Comparison of ENCODE assay signal across 15 cellular contexts in the genomic region with DNA sequence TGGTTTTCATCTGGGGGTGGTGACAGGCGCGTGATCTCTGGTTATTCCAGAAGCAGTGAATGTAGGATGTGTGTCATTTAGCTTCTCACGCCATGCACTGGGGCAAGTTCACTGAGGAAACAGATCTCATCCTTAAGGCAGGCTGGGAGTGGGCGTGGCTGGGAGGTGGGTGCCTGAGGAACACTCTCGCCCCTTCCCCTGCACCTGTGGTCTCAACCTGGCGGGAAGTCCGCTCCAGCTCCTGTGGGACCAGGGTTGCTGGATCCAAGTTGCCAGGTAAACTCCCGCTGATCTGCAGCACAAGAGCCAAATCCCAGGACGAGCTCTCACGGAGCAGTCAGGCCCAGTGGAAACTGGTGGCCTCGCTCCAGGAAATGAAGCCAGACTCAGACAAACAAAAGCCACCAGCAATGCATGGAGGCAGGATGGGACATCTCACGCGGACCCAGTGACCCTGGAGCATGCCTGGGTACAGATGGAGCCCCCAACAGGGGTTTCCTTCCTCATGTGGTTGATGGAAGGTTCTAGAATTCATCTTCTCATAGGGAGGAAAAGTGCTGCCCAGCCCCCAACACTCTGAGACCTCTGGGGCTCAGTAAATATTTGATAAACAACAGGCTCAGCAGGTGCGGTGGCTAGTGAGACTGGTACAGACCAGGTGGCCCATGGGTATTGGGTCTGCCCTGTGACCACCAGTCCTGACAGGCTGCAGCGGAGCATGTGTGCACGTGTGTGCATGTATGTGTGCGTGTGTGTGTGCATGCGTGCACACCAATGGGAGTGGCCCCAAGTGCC. TPM values are rescaled to one million over a fixed set of nuclear protein-coding genes. Genes with fewer than 3 reads are reported as not detected.
DNase-seq lines count a peak whose midpoint lies in the region; ATAC-seq, FAIRE-seq and TF ChIP-seq lines count a peak whose summit lies in the region.
"Had no signal": no experiment of that assay in that cellular context is flagged by ENCODE, and none has a peak within 500 bp of the region (broad histone marks: within the 10 kb centered on the region; RNA-seq: fewer than 3 reads in every experiment).

No MANE protein-coding gene starts in this region.

- no peaks in the 10 kb centered on the region for H4K20me1 ChIP-seq in GM23248 (ENCODE audit: insufficient read depth)

- in situ Hi-C loops in GM23248 (cut with MboI) = no loop called here

- POLR2A ChIA-PET in CD8-positive, alpha-beta memory T cell (lab: Charles Lee) = no interaction called here

- H3K27ac Mint-ChIP-seq in CD8-positive, alpha-beta memory T cell = peak overlapping the region in 1 of 8 donors; percentile 27
- H3K27ac Mint-ChIP-seq: activated CD4-positive, alpha-beta memory T cell treated with anti-CD3 and anti-CD28 coated beads, Interleukin-2, amount 10 ng/mL, durations not matched to agents 7 days and 5 days; activated naive CD8-positive, alpha-beta T cell treated with anti-CD3 and anti-CD28 coated beads for 36 hours; stimulated activated naive B cell treated with anti-CD40 and anti-IgM and Interleukin-4, amounts not matched to agents 10 μg/mL and 1 μg/mL and 100 μg/mL, for 72 hours had no signal

- no peak overlapping the region for H3K4me2 ChIP-seq in GM23248 (ENCODE audit: unreplicated experiment)

- H3K9me3 ChIP-seq in GM23248 (ENCODE audit: low read depth) (no peaks in the 10 kb centered on the region), heart left ventricle (no peaks in the 10 kb centered on the region), small intestine (ENCODE audit: control insufficient read depth, low read depth) (no peaks in the 10 kb centered on the region)
- no peaks in the 10 kb centered on the region for H3K9me3 ChIP-seq in CD8-positive, alpha-beta memory T cell (ENCODE audit: low read length)
- H3K9me3 ChIP-seq: gastrocnemius medialis had no signal

- H3K4me3 Mint-ChIP-seq in CD8-positive, alpha-beta memory T cell = no peak overlapping the region
- H3K4me3 Mint-ChIP-seq: activated CD4-positive, alpha-beta memory T cell treated with anti-CD3 and anti-CD28 coated beads, Interleukin-2, amount 10 ng/mL, durations not matched to agents 7 days and 5 days; activated naive CD8-positive, alpha-beta T cell treated with anti-CD3 and anti-CD28 coated beads for 36 hours; stimulated activated naive B cell treated with anti-CD40 and anti-IgM and Interleukin-4, amounts not matched to agents 10 μg/mL and 1 μg/mL and 100 μg/mL, for 72 hours had no signal

- H3K4me3 ChIP-seq in GM23248 (no peak overlapping the region), heart left ventricle (no peak overlapping the region), small intestine (ENCODE audit: low read depth in 1 of 2, low read length in 2 of 2) (no peak overlapping the region)
- H3K4me3 ChIP-seq in CD8-positive, alpha-beta memory T cell (ENCODE audit: low read length) = no peak overlapping the region
- H3K4me3 ChIP-seq: gastrocnemius medialis had no signal

- TF ChIP-seq CTCF in heart left ventricle (IDR thresholded peaks at IDR 0.05) = no peak

- H3K36me3 Mint-ChIP-seq in CD8-positive, alpha-beta memory T cell = no peaks in the 10 kb centered on the region
- H3K36me3 Mint-ChIP-seq: activated naive CD8-positive, alpha-beta T cell treated with anti-CD3 and anti-CD28 coated beads for 36 hours had no signal

- no peak overlapping the region for H3K9ac ChIP-seq in GM23248

- CTCF ChIA-PET in CD8-positive, alpha-beta memory T cell (lab: Charles Lee) = no interaction called here

- no peak for FAIRE-seq in small intestine (lab: Jason Lieb, UNC)

- H3K9me3 Mint-ChIP-seq in CD8-positive, alpha-beta memory T cell = no peaks in the 10 kb centered on the region
- H3K9me3 Mint-ChIP-seq: activated CD4-positive, alpha-beta memory T cell treated with anti-CD3 and anti-CD28 coated beads, Interleukin-2, amount 10 ng/mL, durations not matched to agents 7 days and 5 days; activated naive CD8-positive, alpha-beta T cell treated with anti-CD3 and anti-CD28 coated beads for 36 hours had no signal

- H3K27ac ChIP-seq in GM23248 (no peak overlapping the region), heart left ventricle (peak overlapping the region; percentile 23 to 92 (median 68)), small intestine (ENCODE audit: low read depth in 1 of 2, low read length in 1 of 2) (peak overlapping the region in 1 of 2 donors; percentile 95)
- H3K27ac ChIP-seq in CD8-positive, alpha-beta memory T cell (ENCODE audit: low read depth, low read length) = no peak overlapping the region
- H3K27ac ChIP-seq: gastrocnemius medialis had no signal

- peak; percentile 49 for DNase-seq in GM23248
- peak; percentile 50 for DNase-seq in NCI-H748 treated with DMSO at 0.1 percent for 48 hours (lab: John Stamatoyannopoulos, UW)
- peak in 4 of 5 donors; percentile 74 to 87 (median 76) for DNase-seq in heart left ventricle
- DNase-seq in small intestine = peak; percentile 45
- DNase-seq in activated T-cell treated with anti-CD3 and anti-CD28 coated beads, Interleukin-2, amount 50 U/mL, for 1 hour = no peak
- DNase-seq in CD8-positive, alpha-beta memory T cell = no peak
- DNase-seq: activated CD4-positive, alpha-beta memory T cell treated with anti-CD3 and anti-CD28 coated beads, Interleukin-2, amount 10 ng/mL, durations not matched to agents 7 days and 5 days; activated naive CD8-positive, alpha-beta T cell treated with anti-CD3 and anti-CD28 coated beads for 36 hours; DMS 273 treated with DMSO at 0.1 percent for 48 hours; gastrocnemius medialis; MM.1S; stimulated activated CD4-positive, alpha-beta T cell treated with anti-CD3 and anti-CD28 coated beads, Interleukin-2, amount 100 ng/mL, for 24 hours; stimulated activated naive B cell treated with anti-CD40 and anti-IgM and Interleukin-4, amounts not matched to agents 10 μg/mL and 1 μg/mL and 100 μg/mL, for 72 hours had no signal

- intact Hi-C loops in heart left ventricle (cut with DNase I) = loop anchor here in 1 of 10 donors (5.0 kb wide), 1 partner anchor 36 kb away; no protein-coding TSS in a partner anchor

- 53 to 55% methylated on average over 18 of the region's 18 CpGs for WGBS in GM23248 (ENCODE audit: low coverage in 1 of 2, low lambda C conversion rate in 2 of 2, missing lambda C conversion rate in 2 of 2), 2 experiments
- 29 to 41% (median 36%) methylated on average over 14 to 18 of the region's 18 CpGs for whole genome bisulfite sequencing in heart left ventricle, 4 donors
- 50 to 58% (median 54%) methylated on average over 18 of the region's 18 CpGs for WGBS in small intestine, 3 donors

- no peaks in the 10 kb centered on the region for H3K9me2 ChIP-seq in GM23248 (ENCODE audit: insufficient read depth)

- ATAC-seq in heart left ventricle (peak; percentile 14 to 50 (median 28)), GM18861 (IDR thresholded peaks at IDR 0.05; ENCODE audit: unreplicated experiment) (no peak), HG02678 (IDR thresholded peaks at IDR 0.05; ENCODE audit: unreplicated experiment) (no peak)
- ATAC-seq: gastrocnemius medialis; stimulated activated naive B cell treated with anti-CD40 and anti-IgM and Interleukin-4, amounts not matched to agents 10 μg/mL and 1 μg/mL and 100 μg/mL, for 72 hours had no signal

- TF ChIP-seq POLR2A in heart left ventricle (IDR thresholded peaks at IDR 0.05) = no peak

- H3K4me1 Mint-ChIP-seq in CD8-positive, alpha-beta memory T cell = peaks cover 0 to 2% (median 0%) of the 10 kb centered on the region in 3 donors
- H3K4me1 Mint-ChIP-seq: activated CD4-positive, alpha-beta memory T cell treated with anti-CD3 and anti-CD28 coated beads, Interleukin-2, amount 10 ng/mL, durations not matched to agents 7 days and 5 days; activated naive CD8-positive, alpha-beta T cell treated with anti-CD3 and anti-CD28 coated beads for 36 hours had no signal

- no peaks in the 10 kb centered on the region for H3K4me1 ChIP-seq in GM23248 (ENCODE audit: insufficient read depth)
- peaks cover 3 to 73% (median 48%) of the 10 kb centered on the region in 12 donors for H3K4me1 ChIP-seq in heart left ventricle
- H3K4me1 ChIP-seq in small intestine (ENCODE audit: control insufficient read depth in 2 of 2, insufficient read depth in 1 of 2, low read depth in 1 of 2, low read length in 1 of 2) = peaks cover 0 to 3% of the 10 kb centered on the region in 2 donors
- no peaks in the 10 kb centered on the region for H3K4me1 ChIP-seq in CD8-positive, alpha-beta memory T cell (ENCODE audit: insufficient read depth, low read length)

- H3K36me3 ChIP-seq in GM23248 (ENCODE audit: low read depth) = no peaks in the 10 kb centered on the region
- H3K36me3 ChIP-seq in heart left ventricle = no peaks in the 10 kb centered on the region
- no peaks in the 10 kb centered on the region for H3K36me3 ChIP-seq in small intestine (ENCODE audit: control insufficient read depth in 2 of 2, insufficient read depth in 2 of 2, low read length in 2 of 2)
- H3K36me3 ChIP-seq in CD8-positive, alpha-beta memory T cell (ENCODE audit: insufficient read depth, low read length) = no peaks in the 10 kb centered on the region
- H3K36me3 ChIP-seq: gastrocnemius medialis had no signal

- H3K27me3 ChIP-seq in GM23248 (replicated peaks; ENCODE audit: insufficient read depth) (peaks cover 30% of the 10 kb centered on the region), heart left ventricle (no peaks in the 10 kb centered on the region), small intestine (ENCODE audit: control insufficient read depth in 2 of 2, insufficient read depth in 2 of 2, low read length in 2 of 2) (no peaks in the 10 kb centered on the region)
- no peaks in the 10 kb centered on the region for H3K27me3 ChIP-seq in CD8-positive, alpha-beta memory T cell (ENCODE audit: insufficient read depth, low read length, poor library complexity, severe bottlenecking)

- no peaks in the 10 kb centered on the region for H3F3A ChIP-seq in GM23248 (ENCODE audit: insufficient read depth)

- no peak overlapping the region for H2AFZ ChIP-seq in GM23248

- H3K27me3 Mint-ChIP-seq in CD8-positive, alpha-beta memory T cell = peaks cover 0 to 8% of the 10 kb centered on the region in 2 donors
- H3K27me3 Mint-ChIP-seq: activated naive CD8-positive, alpha-beta T cell treated with anti-CD3 and anti-CD28 coated beads for 36 hours had no signal

- H3K79me2 ChIP-seq in GM23248 (ENCODE audit: insufficient read depth) = no peaks in the 10 kb centered on the region

RNA-seq across cellular contexts. Expression of a gene that starts 16.3 kb away (rescaled TPM):
- 1.6 and 1.9 TPM in 2 replicates for total RNA-seq in GM23248 (2014; rRNA removed; shearing (Covaris generic))
- polyA plus RNA-seq in GM23248 (2016; fragmentation: Nextera tagmentation; extraction: Ambion mirVana) (0.46 and 0.75 TPM in 2 replicates), heart left ventricle (10 to 100 TPM; 66.3 to 74.5 TPM), small intestine (10 to 100 TPM; 32.7 to 49.2 (median 39.8) TPM)
- total RNA-seq in heart left ventricle = 100 to 1,000 TPM in 7 of 9 donors, 10 to 100 TPM in 2; 77.0 to 159 (median 132) TPM
- 1 to 10 TPM; 4.9 to 6.6 TPM for total RNA-seq in CD8-positive, alpha-beta memory T cell
- 20.0 TPM for polyA plus RNA-seq in CD8-positive, alpha-beta memory T cell

Comparison
In these comparisons a context has a peak if more than half of its experiments do, and no peak if none do; other contexts are left out.
1. DNase-seq: peak in GM23248 (single experiment), NCI-H748 treated with DMSO at 0.1 percent for 48 hours (single experiment), heart left ventricle (4 of 5) and small intestine (single experiment); none in activated T-cell treated with anti-CD3 and anti-CD28 coated beads, Interleukin-2, amount 50 U/mL, for 1 hour (single experiment) and CD8-positive, alpha-beta memory T cell (0 of 5).
2. H3K27ac ChIP-seq: peak in heart left ventricle (12 of 12); none in GM23248 (single experiment) and CD8-positive, alpha-beta memory T cell (single experiment).
3. ATAC-seq: peak in heart left ventricle (4 of 4); none in GM18861 (single experiment) and HG02678 (single experiment).
4. RNA of a gene that starts 16.3 kb away (polyA plus RNA-seq): 66.3 to 74.5 TPM in heart left ventricle, 32.7 to 49.2 TPM in small intestine and 20.0 TPM in CD8-positive, alpha-beta memory T cell (single experiment); 0.46 to 0.75 TPM in GM23248; every median in the first group is over 10 times any median in the second.